10 cellular contexts compared by ENCODE assay signal in genomic region chr17:50144845-50145531, GRCh38. TPM values are rescaled to one million over a fixed set of nuclear protein-coding genes. Genes with fewer than 3 reads are reported as not detected.
DNase-seq lines count a peak whose midpoint lies in the region; ATAC-seq, FAIRE-seq and TF ChIP-seq lines count a peak whose summit lies in the region.
"Had no signal": no experiment of that assay in that cellular context is flagged by ENCODE, and none has a peak within 500 bp of the region (broad histone marks: within the 10 kb centered on the region; RNA-seq: fewer than 3 reads in every experiment).

No MANE protein-coding gene starts in this region.

- TF ChIP-seq CTCF in astrocyte (IDR thresholded peaks at IDR 0.05; ENCODE audit: insufficient read depth, low read depth, low read length), result no peak
- no peak for TF ChIP-seq CTCF in tibial nerve (IDR thresholded peaks at IDR 0.05)

- H3K36me3 ChIP-seq in astrocyte (ENCODE audit: insufficient read depth, low read length), result peaks cover 24% of the 10 kb centered on the region
- H3K36me3 ChIP-seq in tibial nerve, result peaks cover 0 to 50% (median 17%) of the 10 kb centered on the region in 3 donors

- WGBS in tibial nerve, 2 donors, result 23 to 30% methylated on average over 14 to 16 of the region's 16 CpGs

- peak overlapping the region; percentile 47 for H3K4me3 Mint-ChIP-seq in astrocyte (ENCODE audit: unreplicated experiment)
- H3K4me3 Mint-ChIP-seq in memory B cell, result peak overlapping the region; percentile 97

- no peaks in the 10 kb centered on the region for H3K9me3 Mint-ChIP-seq in activated naive CD4-positive, alpha-beta T cell treated with anti-CD3 and anti-CD28 coated beads, Interleukin-2, amount 50 U/mL, for 72 hours
- H3K9me3 Mint-ChIP-seq in astrocyte (ENCODE audit: unreplicated experiment), result no peaks in the 10 kb centered on the region
- no peaks in the 10 kb centered on the region for H3K9me3 Mint-ChIP-seq in memory B cell

- peaks cover 83% of the 10 kb centered on the region for H3K79me2 ChIP-seq in astrocyte (ENCODE audit: insufficient read depth, low read length)

- peaks cover 13% of the 10 kb centered on the region for H3K4me1 Mint-ChIP-seq in astrocyte (ENCODE audit: low read depth, unreplicated experiment)
- peaks cover 67% of the 10 kb centered on the region for H3K4me1 Mint-ChIP-seq in memory B cell

- no peaks in the 10 kb centered on the region for H3K27me3 Mint-ChIP-seq in astrocyte (ENCODE audit: low read depth, unreplicated experiment)
- H3K27me3 Mint-ChIP-seq in memory B cell, result no peaks in the 10 kb centered on the region

- peaks cover 92% of the 10 kb centered on the region for H4K20me1 ChIP-seq in astrocyte (ENCODE audit: insufficient read depth, low read length)

- H3K27ac ChIP-seq in astrocyte (ENCODE audit: low read depth, low read length) (no peak overlapping the region), tibial nerve (peak overlapping the region in 3 of 4 donors; percentile 89 to 94 (median 92))

- TF ChIP-seq EP300 in tibial nerve (IDR thresholded peaks at IDR 0.05), result no peak

- peak overlapping the region; percentile 35 for H3K9ac ChIP-seq in astrocyte (ENCODE audit: low read length)

- H3K4me1 ChIP-seq in astrocyte (ENCODE audit: insufficient read depth, low read length) (peaks cover 34% of the 10 kb centered on the region), tibial nerve (peaks cover 0 to 71% (median 48%) of the 10 kb centered on the region in 4 donors)

- H3K4me2 ChIP-seq in astrocyte (ENCODE audit: low read length), result no peak overlapping the region

- no peaks in the 10 kb centered on the region for H3K27me3 ChIP-seq in astrocyte (ENCODE audit: insufficient read depth, low read length)
- H3K27me3 ChIP-seq in tibial nerve, result no peaks in the 10 kb centered on the region

- DNase-seq in activated naive CD4-positive, alpha-beta T cell treated with anti-CD3 and anti-CD28 coated beads, Interleukin-2, amount 50 U/mL, for 72 hours (ENCODE audit: low spot score in 2 of 2), result no peak
- no peak for DNase-seq in activated naive CD4-positive, alpha-beta T cell treated with Interleukin-2 at 50 U/mL for 16 hours
- no peak for DNase-seq in astrocyte (ENCODE audit: low read depth)
- no peak for DNase-seq in memory B cell (ENCODE audit: low spot score in 2 of 2)
- no peak for DNase-seq in tibial nerve (ENCODE audit: low spot score in 2 of 2)
- no peak for DNase-seq in NCI-H2081 (lab: John Stamatoyannopoulos, UW)
- DNase-seq: mucosa of descending colon; stimulated activated CD4-positive, alpha-beta T cell treated with anti-CD3 and anti-CD28 coated beads, Interleukin-4, amount 100 ng/mL, for 1 hour had no signal

- peak overlapping the region; percentile 73 to 77 for H3K27ac Mint-ChIP-seq in activated naive CD4-positive, alpha-beta T cell treated with anti-CD3 and anti-CD28 coated beads, Interleukin-2, amount 50 U/mL, for 72 hours
- no peak overlapping the region for H3K27ac Mint-ChIP-seq in astrocyte (ENCODE audit: unreplicated experiment)
- H3K27ac Mint-ChIP-seq in memory B cell, result peak overlapping the region; percentile 92

- H3K4me3 ChIP-seq in astrocyte (ENCODE audit: insufficient read depth, low read depth, low read length) (no peak overlapping the region), tibial nerve (no peak overlapping the region)
- H3K4me3 ChIP-seq: mucosa of descending colon had no signal

- FAIRE-seq in astrocyte (lab: Jason Lieb, UNC), result no peak

- peaks cover 43 to 63% of the 10 kb centered on the region in 2 donors for H3K36me3 Mint-ChIP-seq in activated naive CD4-positive, alpha-beta T cell treated with anti-CD3 and anti-CD28 coated beads, Interleukin-2, amount 50 U/mL, for 72 hours
- peaks cover 42% of the 10 kb centered on the region for H3K36me3 Mint-ChIP-seq in astrocyte (ENCODE audit: low read depth, unreplicated experiment)
- peaks cover 43% of the 10 kb centered on the region for H3K36me3 Mint-ChIP-seq in memory B cell

- ATAC-seq in activated naive CD4-positive, alpha-beta T cell treated with anti-CD3 and anti-CD28 coated beads, Interleukin-2, amount 50 U/mL, for 72 hours, result peak in 1 of 2 donors; percentile 36
- no peak for ATAC-seq in memory B cell (ENCODE audit: low read depth)
- no peak for ATAC-seq in HG03159 (IDR thresholded peaks at IDR 0.05; ENCODE audit: unreplicated experiment)
- no peak for ATAC-seq in GM18517 (IDR thresholded peaks at IDR 0.05; ENCODE audit: unreplicated experiment)
- ATAC-seq: mucosa of descending colon had no signal

- H3K9me3 ChIP-seq in astrocyte (ENCODE audit: insufficient read depth, low read depth, low read length), result no peaks in the 10 kb centered on the region
- no peaks in the 10 kb centered on the region for H3K9me3 ChIP-seq in tibial nerve
- H3K9me3 ChIP-seq: mucosa of descending colon had no signal

- no peak for TF ChIP-seq POLR2A in tibial nerve (IDR thresholded peaks at IDR 0.05)

- H2AFZ ChIP-seq in astrocyte (ENCODE audit: low read depth, low read length), result no peak overlapping the region

RNA-seq across cellular contexts. Expression of gene PPP1R9B, which starts 5.5 kb away (rescaled TPM):
- 100 to 1,000 TPM in 1 of 2 donors, 10 to 100 TPM in 1; 74.4 to 112 TPM for total RNA-seq in activated naive CD4-positive, alpha-beta T cell treated with anti-CD3 and anti-CD28 coated beads, Interleukin-2, amount 50 U/mL, for 72 hours
- 73.6 and 75.9 TPM in 2 replicates for total RNA-seq in astrocyte
- total RNA-seq in tibial nerve, result 10 to 100 TPM; 28.4 to 54.9 (median 36.9) TPM

RNA-seq across cellular contexts. Expression of gene SAMD14, which starts 15.0 kb away (rescaled TPM):
- 1 to 10 TPM; 1.3 to 4.4 TPM for total RNA-seq in activated naive CD4-positive, alpha-beta T cell treated with anti-CD3 and anti-CD28 coated beads, Interleukin-2, amount 50 U/mL, for 72 hours
- 9.7 and 10.8 TPM in 2 replicates for total RNA-seq in astrocyte
- 1 to 10 TPM in 2 of 4 donors, under 1 TPM in 2; 0.63 to 1.5 (median 1.1) TPM for total RNA-seq in tibial nerve

RNA-seq across cellular contexts. Expression of gene SGCA, which starts 20.8 kb away (rescaled TPM):
- under 1 TPM; 0.31 to 0.41 TPM for total RNA-seq in activated naive CD4-positive, alpha-beta T cell treated with anti-CD3 and anti-CD28 coated beads, Interleukin-2, amount 50 U/mL, for 72 hours
- total RNA-seq in astrocyte (0.32 TPM in 1 of 2 replicates, not detected in the other), tibial nerve (1 to 10 TPM; 1.8 to 7.8 (median 4.9) TPM)

RNA-seq across cellular contexts. Expression of gene PDK2, which starts 49.8 kb away (rescaled TPM):
- total RNA-seq in activated naive CD4-positive, alpha-beta T cell treated with anti-CD3 and anti-CD28 coated beads, Interleukin-2, amount 50 U/mL, for 72 hours, result 10 to 100 TPM; 14.3 to 18.7 TPM
- total RNA-seq in astrocyte (25.8 and 26.8 TPM in 2 replicates), tibial nerve (10 to 100 TPM; 37.9 to 77.7 (median 49.8) TPM)

RNA-seq across cellular contexts. Expression of gene COL1A1, which starts 56.4 kb away (rescaled TPM):
- total RNA-seq in activated naive CD4-positive, alpha-beta T cell treated with anti-CD3 and anti-CD28 coated beads, Interleukin-2, amount 50 U/mL, for 72 hours, result 1 to 10 TPM in 1 of 2 donors, under 1 TPM in 1; 0.48 to 3.0 TPM
- total RNA-seq in astrocyte (12,796 and 18,656 TPM in 2 replicates), tibial nerve (100 to 1,000 TPM in 1 of 4 donors, 10 to 100 TPM in 3; 31.5 to 185 (median 73.0) TPM)
